1 cellular context compared by ENCODE assay signal in genomic region chr17:77494664-77495435, GRCh38.
A peak's percentile ranks its signal among the peaks of the same experiment; 100 is the strongest.
TF ChIP-seq lines count a peak whose summit lies in the region.

No MANE protein-coding gene starts in this region.

TF ChIP-seq in K562, 482 proteins besides CTCF, POLR2A, EP300 and RAD21 (continued from another document):
- TF ChIP-seq CUX1 (CRISPR knock-in tag; IDR thresholded peaks at IDR 0.05): no peak
- no peak for TF ChIP-seq PML (IDR thresholded peaks at IDR 0.05; ENCODE audit: low read length)
- peak; percentile 70 for TF ChIP-seq RB1 (IDR thresholded peaks at IDR 0.05; ENCODE audit: low read depth)
- TF ChIP-seq GATA2 (CRISPR knock-in tag; IDR thresholded peaks at IDR 0.05): no peak
- no peak for TF ChIP-seq C11orf30 (IDR thresholded peaks at IDR 0.05; ENCODE audit: low read depth)
- TF ChIP-seq E4F1 (CRISPR knock-in tag; IDR thresholded peaks at IDR 0.05; ENCODE audit: borderline replicate concordance): no peak
